ENCODE assay signal across 11 cellular contexts in genomic region chr11:72228229-72228843, GRCh38. TPM values are rescaled to one million over a fixed set of nuclear protein-coding genes. Genes with fewer than 3 reads are reported as not detected.
DNase-seq lines count a peak whose midpoint lies in the region; ATAC-seq and TF ChIP-seq lines count a peak whose summit lies in the region.
"Had no signal": no experiment of that assay in that cellular context is flagged by ENCODE, and none has a peak within 500 bp of the region (broad histone marks: within the 10 kb centered on the region; RNA-seq: fewer than 3 reads in every experiment).

No MANE protein-coding gene starts in this region.

- H3K4me3 Mint-ChIP-seq in natural killer cell treated with Interleukin-12 subunit alpha and Interleukin-12 subunit beta and Interleukin-15 and Interleukin-18, amount 100 ng/mL, for 72 hours, result no peak overlapping the region
- H3K4me3 Mint-ChIP-seq in natural killer cell, result no peak overlapping the region
- no peak overlapping the region for H3K4me3 Mint-ChIP-seq in chondrocyte (ENCODE audit: unreplicated experiment)
- H3K4me3 Mint-ChIP-seq in activated CD4-positive, alpha-beta T cell treated with anti-CD3 and anti-CD28 coated beads, Interleukin-2, amount 10 ng/mL, durations not matched to agents 24 days and 14 days, result no peak overlapping the region
- no peak overlapping the region for H3K4me3 Mint-ChIP-seq in endothelial cell (ENCODE audit: unreplicated experiment)

- intact Hi-C loops in natural killer cell (cut with micrococcal nuclease), result no loop called here
- intact Hi-C loops in activated CD4-positive, alpha-beta T cell treated with anti-CD3 and anti-CD28 coated beads, Interleukin-2, amount 10 ng/mL, durations not matched to agents 24 days and 14 days (cut with micrococcal nuclease), result no loop called here

- TF ChIP-seq CTCF in natural killer cell (IDR thresholded peaks at IDR 0.05) (no peak), chondrocyte (IDR thresholded peaks at IDR 0.05) (peak; percentile 14), endothelial cell (IDR thresholded peaks at IDR 0.05; ENCODE audit: unreplicated experiment) (no peak)

- no peak for ATAC-seq in natural killer cell treated with Interleukin-12 subunit alpha and Interleukin-12 subunit beta and Interleukin-15 and Interleukin-18, amount 100 ng/mL, for 72 hours
- ATAC-seq in natural killer cell, result no peak
- ATAC-seq in GM21515 (IDR thresholded peaks at IDR 0.05; ENCODE audit: unreplicated experiment), result no peak
- ATAC-seq: right lobe of liver had no signal

- no peaks in the 10 kb centered on the region for H3K36me3 Mint-ChIP-seq in natural killer cell treated with Interleukin-12 subunit alpha and Interleukin-12 subunit beta and Interleukin-15 and Interleukin-18, amount 100 ng/mL, for 72 hours
- no peaks in the 10 kb centered on the region for H3K36me3 Mint-ChIP-seq in natural killer cell
- peaks cover 36% of the 10 kb centered on the region for H3K36me3 Mint-ChIP-seq in chondrocyte (ENCODE audit: low read depth)
- peaks cover 36% of the 10 kb centered on the region for H3K36me3 Mint-ChIP-seq in activated CD4-positive, alpha-beta T cell treated with anti-CD3 and anti-CD28 coated beads, Interleukin-2, amount 10 ng/mL, durations not matched to agents 24 days and 14 days (ENCODE audit: low read depth)
- peaks cover 19% of the 10 kb centered on the region for H3K36me3 Mint-ChIP-seq in endothelial cell (ENCODE audit: low read depth, unreplicated experiment)

- no peak overlapping the region for H3K27ac Mint-ChIP-seq in natural killer cell treated with Interleukin-12 subunit alpha and Interleukin-12 subunit beta and Interleukin-15 and Interleukin-18, amount 100 ng/mL, for 72 hours
- no peak overlapping the region for H3K27ac Mint-ChIP-seq in natural killer cell
- H3K27ac Mint-ChIP-seq in chondrocyte (ENCODE audit: unreplicated experiment), result no peak overlapping the region
- no peak overlapping the region for H3K27ac Mint-ChIP-seq in activated CD4-positive, alpha-beta T cell treated with anti-CD3 and anti-CD28 coated beads, Interleukin-2, amount 10 ng/mL, durations not matched to agents 24 days and 14 days
- H3K27ac Mint-ChIP-seq in endothelial cell (ENCODE audit: unreplicated experiment), result no peak overlapping the region

- H3K27me3 Mint-ChIP-seq in natural killer cell treated with Interleukin-12 subunit alpha and Interleukin-12 subunit beta and Interleukin-15 and Interleukin-18, amount 100 ng/mL, for 72 hours, result no peaks in the 10 kb centered on the region
- H3K27me3 Mint-ChIP-seq in natural killer cell (ENCODE audit: low read depth in 2 of 2) (no peaks in the 10 kb centered on the region), chondrocyte (ENCODE audit: low read depth) (no peaks in the 10 kb centered on the region), endothelial cell (ENCODE audit: unreplicated experiment) (peaks cover 11% of the 10 kb centered on the region)
- no peaks in the 10 kb centered on the region for H3K27me3 Mint-ChIP-seq in activated CD4-positive, alpha-beta T cell treated with anti-CD3 and anti-CD28 coated beads, Interleukin-2, amount 10 ng/mL, durations not matched to agents 24 days and 14 days

- H3K9me3 Mint-ChIP-seq in natural killer cell treated with Interleukin-12 subunit alpha and Interleukin-12 subunit beta and Interleukin-15 and Interleukin-18, amount 100 ng/mL, for 72 hours, result no peaks in the 10 kb centered on the region
- H3K9me3 Mint-ChIP-seq in natural killer cell (no peaks in the 10 kb centered on the region), chondrocyte (ENCODE audit: low read depth) (no peaks in the 10 kb centered on the region), endothelial cell (ENCODE audit: unreplicated experiment) (no peaks in the 10 kb centered on the region)
- H3K9me3 Mint-ChIP-seq in activated CD4-positive, alpha-beta T cell treated with anti-CD3 and anti-CD28 coated beads, Interleukin-2, amount 10 ng/mL, durations not matched to agents 24 days and 14 days, result no peaks in the 10 kb centered on the region

- peaks cover 13 to 19% of the 10 kb centered on the region in 2 donors for H3K4me1 Mint-ChIP-seq in natural killer cell treated with Interleukin-12 subunit alpha and Interleukin-12 subunit beta and Interleukin-15 and Interleukin-18, amount 100 ng/mL, for 72 hours (ENCODE audit: low read depth in 2 of 2)
- peaks cover 8 to 42% of the 10 kb centered on the region in 2 donors for H3K4me1 Mint-ChIP-seq in natural killer cell
- peaks cover 34% of the 10 kb centered on the region for H3K4me1 Mint-ChIP-seq in chondrocyte (ENCODE audit: low read depth)
- H3K4me1 Mint-ChIP-seq in activated CD4-positive, alpha-beta T cell treated with anti-CD3 and anti-CD28 coated beads, Interleukin-2, amount 10 ng/mL, durations not matched to agents 24 days and 14 days, result peaks cover 11% of the 10 kb centered on the region
- H3K4me1 Mint-ChIP-seq in endothelial cell (ENCODE audit: unreplicated experiment), result peaks cover 11% of the 10 kb centered on the region

- peak; percentile 39 for DNase-seq in natural killer cell treated with Interleukin-12 subunit alpha and Interleukin-12 subunit beta and Interleukin-15 and Interleukin-18, amount 100 ng/mL, for 72 hours (ENCODE audit: low spot score)
- DNase-seq in natural killer cell, result no peak
- DNase-seq in chondrocyte (ENCODE audit: low spot score), result peak; percentile 91
- peak; percentile 88 for DNase-seq in mesenteric fat pad (ENCODE audit: low spot score)
- DNase-seq in activated CD4-positive, alpha-beta T cell treated with anti-CD3 and anti-CD28 coated beads, Interleukin-2, amount 10 ng/mL, durations not matched to agents 24 days and 14 days, result no peak
- DNase-seq in endothelial cell (ENCODE audit: low spot score), result no peak
- DNase-seq in NCI-H774 (lab: John Stamatoyannopoulos, UW), result no peak
- DNase-seq: T1000 had no signal

RNA-seq across cellular contexts. Expression of gene INPPL1, which starts 3.8 kb away (rescaled TPM):
- total RNA-seq in natural killer cell treated with Interleukin-12 subunit alpha and Interleukin-12 subunit beta and Interleukin-15 and Interleukin-18, amount 100 ng/mL, for 72 hours, result 100 to 1,000 TPM; 113 to 176 TPM
- 100 to 1,000 TPM; 193 to 207 (median 195) TPM for total RNA-seq in natural killer cell
- total RNA-seq in chondrocyte, result 214 to 226 TPM (median 224 TPM) in 3 replicates
- 107 TPM for total RNA-seq in mesenteric fat pad
- 123 and 144 TPM in 2 replicates for total RNA-seq in activated CD4-positive, alpha-beta T cell treated with anti-CD3 and anti-CD28 coated beads, Interleukin-2, amount 10 ng/mL, durations not matched to agents 24 days and 14 days
- 168 TPM for total RNA-seq in endothelial cell (ENCODE audit: unreplicated experiment)

RNA-seq across cellular contexts. Expression of gene FOLR2, which starts 11.7 kb away (rescaled TPM):
- total RNA-seq in natural killer cell treated with Interleukin-12 subunit alpha and Interleukin-12 subunit beta and Interleukin-15 and Interleukin-18, amount 100 ng/mL, for 72 hours, result not detected
- total RNA-seq in natural killer cell (not detected), chondrocyte (not detected in 3 replicates), mesenteric fat pad (77.3 TPM), endothelial cell (ENCODE audit: unreplicated experiment) (not detected)
- not detected in 2 replicates for total RNA-seq in activated CD4-positive, alpha-beta T cell treated with anti-CD3 and anti-CD28 coated beads, Interleukin-2, amount 10 ng/mL, durations not matched to agents 24 days and 14 days
- total RNA-seq: activated CD8-positive, alpha-beta memory T cell treated with anti-CD3 and anti-CD28 coated beads for 36 hours had no signal

RNA-seq across cellular contexts. Expression of gene PHOX2A, which starts 15.6 kb away (rescaled TPM):
- not detected for total RNA-seq in natural killer cell treated with Interleukin-12 subunit alpha and Interleukin-12 subunit beta and Interleukin-15 and Interleukin-18, amount 100 ng/mL, for 72 hours
- total RNA-seq in natural killer cell (not detected), chondrocyte (not detected in 3 replicates), mesenteric fat pad (not detected), endothelial cell (ENCODE audit: unreplicated experiment) (not detected)
- not detected in 2 replicates for total RNA-seq in activated CD4-positive, alpha-beta T cell treated with anti-CD3 and anti-CD28 coated beads, Interleukin-2, amount 10 ng/mL, durations not matched to agents 24 days and 14 days
- total RNA-seq: activated CD8-positive, alpha-beta memory T cell treated with anti-CD3 and anti-CD28 coated beads for 36 hours; right lobe of liver had no signal

RNA-seq across cellular contexts. Expression of gene FOLR1, which starts 36.4 kb away (rescaled TPM):
- total RNA-seq in natural killer cell treated with Interleukin-12 subunit alpha and Interleukin-12 subunit beta and Interleukin-15 and Interleukin-18, amount 100 ng/mL, for 72 hours, result not detected
- not detected for total RNA-seq in natural killer cell
- 0.20 TPM in 1 of 3 replicates, not detected in the others for total RNA-seq in chondrocyte
- 0.32 TPM for total RNA-seq in mesenteric fat pad
- not detected in 2 replicates for total RNA-seq in activated CD4-positive, alpha-beta T cell treated with anti-CD3 and anti-CD28 coated beads, Interleukin-2, amount 10 ng/mL, durations not matched to agents 24 days and 14 days
- total RNA-seq in endothelial cell (ENCODE audit: unreplicated experiment), result not detected
- total RNA-seq: activated CD8-positive, alpha-beta memory T cell treated with anti-CD3 and anti-CD28 coated beads for 36 hours; right lobe of liver had no signal

Comparison
In these comparisons a context has a peak if more than half of its experiments do, and no peak if none do; other contexts are left out.
1. DNase-seq: peak in natural killer cell treated with Interleukin-12 subunit alpha and Interleukin-12 subunit beta and Interleukin-15 and Interleukin-18, amount 100 ng/mL, for 72 hours (single experiment), chondrocyte (single experiment) and mesenteric fat pad (single experiment); none in natural killer cell (single experiment), activated CD4-positive, alpha-beta T cell treated with anti-CD3 and anti-CD28 coated beads, Interleukin-2, amount 10 ng/mL, durations not matched to agents 24 days and 14 days (single experiment), endothelial cell (single experiment) and NCI-H774 (single experiment).
2. RNA of gene FOLR2, which starts 11.7 kb away (total RNA-seq): 77.3 TPM in mesenteric fat pad (single experiment); not detected in endothelial cell (single experiment), not detected in natural killer cell, not detected in natural killer cell treated with Interleukin-12 subunit alpha and Interleukin-12 subunit beta and Interleukin-15 and Interleukin-18, amount 100 ng/mL, for 72 hours, not detected in chondrocyte and not detected in activated CD4-positive, alpha-beta T cell treated with anti-CD3 and anti-CD28 coated beads, Interleukin-2, amount 10 ng/mL, durations not matched to agents 24 days and 14 days; every median in the first group is over 10 times any median in the second.